Comparison of ENCODE assay signal across 1 cellular context in the genomic region with DNA sequence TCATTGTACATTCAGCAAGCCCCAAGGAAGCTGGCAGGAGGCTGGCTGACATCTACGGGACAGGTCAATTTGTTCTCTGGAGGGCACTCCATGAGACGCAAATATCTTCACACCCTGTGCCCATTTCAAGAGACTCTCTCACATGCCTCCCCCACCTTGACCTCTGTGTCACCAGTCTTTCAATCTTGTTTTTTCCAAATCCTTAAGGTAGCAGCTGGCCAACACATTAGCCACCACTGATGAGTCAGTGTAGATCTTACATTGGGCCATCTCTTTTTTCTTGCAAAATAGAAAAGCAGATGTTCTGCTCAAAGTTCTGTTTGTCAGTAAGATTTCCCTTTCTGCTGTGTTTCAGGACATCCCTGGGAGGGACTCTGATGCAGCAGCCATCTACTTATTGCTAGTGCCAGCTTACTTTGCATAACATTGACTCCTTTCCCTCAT.
TF ChIP-seq lines count a peak whose summit lies in the region.

No MANE protein-coding gene starts in this region.

TF ChIP-seq in H1, 55 proteins besides CTCF, POLR2A, EP300 and RAD21:
- TF ChIP-seq POU5F1 (IDR thresholded peaks at IDR 0.05; ENCODE audit: low read depth, low read length) (no peak), NRF1 (IDR thresholded peaks at IDR 0.05; ENCODE audit: low read depth, low read length) (no peak), SRF (IDR thresholded peaks at IDR 0.05; ENCODE audit: low read depth, low read length) (no peak)
TF ChIP-seq in H1: peak in this region for 0.
